ENCODE assay signal across 23 cellular contexts in the genomic region with DNA sequence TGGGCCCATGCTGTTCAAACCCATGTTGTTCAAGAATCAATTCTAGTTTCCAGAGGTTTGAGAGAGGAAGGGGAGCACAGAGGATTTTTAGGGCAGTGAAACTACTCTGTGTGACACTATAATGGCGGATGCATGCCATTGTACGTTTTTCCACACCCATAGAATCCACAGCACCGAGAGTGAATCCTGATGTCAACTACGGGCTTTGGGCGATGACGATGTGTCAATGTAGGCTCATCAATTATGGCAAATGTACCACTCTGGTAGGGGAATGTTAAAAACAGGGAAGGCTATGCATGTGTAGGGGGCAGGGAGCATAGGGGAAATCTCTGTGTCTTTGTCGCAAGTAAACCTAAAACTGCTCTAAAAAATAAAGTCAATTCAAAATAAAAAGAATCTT.
"Had no signal": no experiment of that assay in that cellular context is flagged by ENCODE, and none has a peak within 500 bp of the region (broad histone marks: within the 10 kb centered on the region; RNA-seq: fewer than 3 reads in every experiment).

No MANE protein-coding gene starts in this region.

- H3K36me3 Mint-ChIP-seq: mesothelial cell of epicardium had no signal

- H3K27ac ChIP-seq: colonic mucosa, epithelial cell of prostate, esophagus squamous epithelium, gastrocnemius medialis, heart right ventricle, left lung, lower lobe of right lung had no signal

- H3K4me3 Mint-ChIP-seq: dendritic cell treated with granulocyte-macrophage colony-stimulating factor and Interleukin-4, amounts not matched to agents 40 ng/mL and 50 ng/mL, for 4 days; effector memory CD8-positive, alpha-beta T cell; endodermal cell; mesothelial cell of epicardium had no signal

- H3K9me3 ChIP-seq: colonic mucosa, esophagus squamous epithelium, gastrocnemius medialis, heart right ventricle, left lung, lower lobe of right lung, mucosa of descending colon had no signal

- H3K4me3 ChIP-seq: colonic mucosa, esophagus squamous epithelium, gastrocnemius medialis, heart right ventricle, left lung, lower lobe of right lung, mucosa of descending colon had no signal

- H3K36me3 ChIP-seq: colonic mucosa, esophagus squamous epithelium, gastrocnemius medialis, heart right ventricle, left lung, lower lobe of right lung had no signal

- H3K27me3 ChIP-seq: colonic mucosa, gastrocnemius medialis had no signal

- H3K27ac Mint-ChIP-seq: dendritic cell treated with granulocyte-macrophage colony-stimulating factor and Interleukin-4, amounts not matched to agents 40 ng/mL and 50 ng/mL, for 4 days; effector memory CD8-positive, alpha-beta T cell; endodermal cell; mesothelial cell of epicardium had no signal

- H3K27me3 Mint-ChIP-seq: effector memory CD8-positive, alpha-beta T cell had no signal

- DNase-seq: colonic mucosa; cortex of kidney; effector CD8-positive, alpha-beta T cell; effector memory CD8-positive, alpha-beta T cell; endodermal cell; erythroblast; esophagus squamous epithelium; foreskin fibroblast; foreskin melanocyte; gastrocnemius medialis; glutamatergic neuron; head of caudate nucleus; heart right ventricle; hippocampal formation; left cardiac atrium; left lung; left ventricle myocardium superior; lower lobe of right lung; mesenchymal stem cell; mucosa of descending colon had no signal

- H3K9me3 Mint-ChIP-seq: dendritic cell treated with granulocyte-macrophage colony-stimulating factor and Interleukin-4, amounts not matched to agents 40 ng/mL and 50 ng/mL, for 4 days; effector memory CD8-positive, alpha-beta T cell; endodermal cell; mesothelial cell of epicardium had no signal

- H3K4me1 Mint-ChIP-seq: mesothelial cell of epicardium had no signal

- H3K4me1 ChIP-seq: colonic mucosa, gastrocnemius medialis, left lung, lower lobe of right lung had no signal
